ENCODE assay signal across 20 cellular contexts in genomic region chr13:54226866-54227265, GRCh38.
DNase-seq lines count a peak whose midpoint lies in the region; FAIRE-seq and TF ChIP-seq lines count a peak whose summit lies in the region.
"Had no signal": no experiment of that assay in that cellular context is flagged by ENCODE, and none has a peak within 500 bp of the region (broad histone marks: within the 10 kb centered on the region; RNA-seq: fewer than 3 reads in every experiment).

No MANE protein-coding gene starts in this region.

- DNase-seq in RKO (ENCODE audit: low spot score) (peak; percentile 6), dorsolateral prefrontal cortex (peak in 6 of 10 donors; percentile 20 to 53 (median 42)), islet precursor cell (peak; percentile 88), pons (ENCODE audit: low spot score) (peak; percentile 55), posterior vena cava (ENCODE audit: low spot score) (no peak), H54 (ENCODE audit: insufficient read length, low spot score) (no peak), ecto neural progenitor cell (ENCODE audit: low spot score) (no peak), GOT3 (lab: John Stamatoyannopoulos, UW) (no peak)
- DNase-seq: ACHN; CD4-positive, alpha-beta T cell; HFFc6; NCI-H1092; NCI-H1694; NCI-H2171; NCI-H446 treated with DMSO at 0.1 percent for 48 hours; NCI-H82; Peyer's patch had no signal

- TF ChIP-seq POLR2A in H54 (IDR thresholded peaks at IDR 0.05; ENCODE audit: low read depth, low read length): no peak

- TF ChIP-seq CTCF in dorsolateral prefrontal cortex (IDR thresholded peaks at IDR 0.05 in 54 of 56, conservative IDR thresholded peaks at IDR 0.05 in 2 of 56; ENCODE audit: low read depth in 1 of 56, partially characterized antibody in 56 of 56): no peak

- H3K27ac ChIP-seq in dorsolateral prefrontal cortex: peak overlapping the region in 13 of 59 donors; percentile 3 to 64 (median 23)
- H3K27ac ChIP-seq: KMS-11, Peyer's patch had no signal

- H3K4me3 ChIP-seq in dorsolateral prefrontal cortex: no peak overlapping the region
- H3K4me3 ChIP-seq: GM23338, Peyer's patch had no signal

- intact Hi-C loops in dorsolateral prefrontal cortex (cut with DNase I) (no loop called here), posterior vena cava (cut with DNase I) (no loop called here)

- no peaks in the 10 kb centered on the region for H3K27me3 ChIP-seq in dorsolateral prefrontal cortex
- H3K27me3 ChIP-seq: Peyer's patch had no signal

- FAIRE-seq in H54 (lab: Jason Lieb, UNC): no peak
- FAIRE-seq: HepG2 had no signal

Comparison
In these comparisons a context has a peak if more than half of its experiments do, and no peak if none do; other contexts are left out.
1. DNase-seq: peak in RKO (single experiment), dorsolateral prefrontal cortex (6 of 10), islet precursor cell (single experiment) and pons (single experiment); none in posterior vena cava (single experiment), H54 (single experiment), ecto neural progenitor cell (single experiment) and GOT3 (single experiment).